1 cellular context compared by ENCODE assay signal in genomic region chr1:150961756-150962155, GRCh38.
TF ChIP-seq lines count a peak whose summit lies in the region.

No MANE protein-coding gene starts in this region.

TF ChIP-seq in liver, 16 proteins besides CTCF, POLR2A, EP300 and RAD21:
- TF ChIP-seq HNF4A (conservative IDR thresholded peaks at IDR 0.05) = peak; percentile 17 to 40
- no peak for TF ChIP-seq YY1 (IDR thresholded peaks at IDR 0.05)
- no peak for TF ChIP-seq GABPA (IDR thresholded peaks at IDR 0.05 in 1 of 2, conservative IDR thresholded peaks at IDR 0.05 in 1 of 2)
